13 cellular contexts compared by ENCODE assay signal in the genomic region with DNA sequence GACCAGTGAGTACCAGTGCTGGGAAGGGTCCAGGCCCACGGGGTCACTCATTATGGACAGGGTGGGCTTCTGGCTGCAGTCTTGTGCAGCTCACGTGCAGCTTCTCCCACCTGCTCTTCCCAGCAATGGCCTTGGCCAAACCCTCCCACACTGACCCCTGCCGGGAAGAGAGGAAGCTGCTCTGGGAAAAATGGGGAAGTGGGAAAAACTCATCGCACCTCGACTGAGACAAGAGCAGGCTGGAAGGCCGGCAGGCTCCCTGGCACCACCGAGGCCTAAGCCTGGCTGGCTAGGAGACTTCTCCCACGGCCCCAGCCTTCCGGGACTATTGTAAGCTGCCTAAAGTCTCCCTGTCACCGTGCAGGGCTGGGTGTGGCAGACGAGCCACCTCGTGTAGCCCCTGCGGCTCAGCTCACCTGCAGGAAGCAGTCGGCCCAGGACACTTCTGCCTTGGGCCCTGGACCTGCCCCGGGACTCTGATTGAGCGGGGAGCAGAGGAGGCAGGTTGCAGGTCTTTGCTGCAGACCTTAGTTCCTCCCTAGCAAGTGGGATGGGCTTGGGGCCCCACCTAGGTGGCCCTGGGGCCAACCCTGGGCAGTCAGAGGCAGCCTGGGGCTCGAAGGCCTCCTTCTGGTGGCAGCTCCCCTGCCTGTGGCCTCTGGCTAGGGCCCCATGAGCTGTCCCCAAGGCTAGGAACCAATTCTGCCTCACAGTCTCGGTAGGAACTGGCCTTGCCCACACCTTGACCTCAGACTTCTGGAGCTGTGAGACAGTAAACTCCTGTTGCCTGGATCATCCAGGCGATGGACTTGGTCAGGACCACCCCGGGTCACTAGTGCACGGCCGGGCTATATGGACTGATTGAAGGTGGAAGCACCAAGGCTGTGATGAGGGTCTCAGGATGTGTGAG. TPM values are rescaled to one million over a fixed set of nuclear protein-coding genes. Genes with fewer than 3 reads are reported as not detected.
A peak's percentile ranks its signal among the peaks of the same experiment; 100 is the strongest.
DNase-seq lines count a peak whose midpoint lies in the region; ATAC-seq and TF ChIP-seq lines count a peak whose summit lies in the region.
"Had no signal": no experiment of that assay in that cellular context is flagged by ENCODE, and none has a peak within 500 bp of the region (broad histone marks: within the 10 kb centered on the region; RNA-seq: fewer than 3 reads in every experiment).

No MANE protein-coding gene starts in this region.

- no peaks in the 10 kb centered on the region for H3K36me3 ChIP-seq in naive thymus-derived CD4-positive, alpha-beta T cell (ENCODE audit: control insufficient read depth in 2 of 3, insufficient read depth in 3 of 3, low read length in 3 of 3)
- H3K36me3 ChIP-seq: thyroid gland had no signal

- no peaks in the 10 kb centered on the region for H3K9me3 Mint-ChIP-seq in MCF 10A (ENCODE audit: unreplicated experiment)
- H3K9me3 Mint-ChIP-seq in naive thymus-derived CD4-positive, alpha-beta T cell = no peaks in the 10 kb centered on the region
- H3K9me3 Mint-ChIP-seq: CD8-positive, alpha-beta memory T cell had no signal

- no TSS peak for BruUV-seq in MCF 10A (replicated peaks; lab: Mats Ljungman, UMichigan)

- no peak overlapping the region for H3K27ac ChIP-seq in naive thymus-derived CD4-positive, alpha-beta T cell (ENCODE audit: low read depth, low read length)
- H3K27ac ChIP-seq: thyroid gland had no signal

- peaks cover 11% of the 10 kb centered on the region for H3K27me3 Mint-ChIP-seq in MCF 10A (ENCODE audit: insufficient read depth, unreplicated experiment)
- peaks cover 0 to 14% (median 5%) of the 10 kb centered on the region in 5 donors for H3K27me3 Mint-ChIP-seq in naive thymus-derived CD4-positive, alpha-beta T cell

- in situ Hi-C loops in ACHN (cut with HindIII; ENCODE audit: low pct_ligation_motif_present, low pct_unique_long_range_greater_than_20kb, low sequenced_read_pairs) = no loop called here

- no peaks in the 10 kb centered on the region for H3K27me3 ChIP-seq in naive thymus-derived CD4-positive, alpha-beta T cell (ENCODE audit: control insufficient read depth in 2 of 2, insufficient read depth in 2 of 2, low read length in 2 of 2)
- H3K27me3 ChIP-seq: thyroid gland had no signal

- CTCF ChIA-PET in MCF 10A (lab: Yijun Ruan, JAX) = interaction anchor here (0.6 to 1.1 kb wide), 3 partner anchors 31 to 1204 kb away, joined by 4 to 5 read pairs (median 4); no protein-coding TSS in a partner anchor
- CTCF ChIA-PET in naive thymus-derived CD4-positive, alpha-beta T cell (lab: Charles Lee) = no interaction called here

- peak; percentile 19 for DNase-seq in ACHN
- peak; percentile 35 for DNase-seq in HT-29 (ENCODE audit: low spot score)
- peak; percentile 52 for DNase-seq in MCF 10A (ENCODE audit: unreplicated experiment)
- DNase-seq in left kidney (ENCODE audit: low read depth, low spot score) = peak; percentile 78
- DNase-seq in naive thymus-derived CD4-positive, alpha-beta T cell = no peak
- no peak for DNase-seq in hippocampal formation (lab: John Stamatoyannopoulos, UW)
- DNase-seq: activated CD4-positive, alpha-beta T cell treated with anti-CD3 and anti-CD28 coated beads for 36 hours; anterior cingulate cortex; stimulated activated CD4-positive, alpha-beta T cell treated with anti-CD3 and anti-CD28 coated beads, Interleukin-15, amount 100 ng/mL, for 24 hours had no signal

- ATAC-seq in naive thymus-derived CD4-positive, alpha-beta T cell = no peak
- ATAC-seq in GM18858 (IDR thresholded peaks at IDR 0.05; ENCODE audit: unreplicated experiment) (no peak), GM18519 (IDR thresholded peaks at IDR 0.05; ENCODE audit: low FRiP score, unreplicated experiment) (no peak)
- ATAC-seq: activated CD4-positive, alpha-beta T cell treated with anti-CD3 and anti-CD28 coated beads for 36 hours had no signal

- POLR2A ChIA-PET in MCF 10A (lab: Yijun Ruan, JAX) = interaction anchor here (0.8 kb wide), 1 partner anchor 26 kb away, joined by 3 read pairs; no protein-coding TSS in a partner anchor
- POLR2A ChIA-PET in naive thymus-derived CD4-positive, alpha-beta T cell (lab: Charles Lee) = interaction anchor here (1.1 kb wide), 1 partner anchor 10 kb away, joined by 3 read pairs; no protein-coding TSS in a partner anchor

- H3K4me3 Mint-ChIP-seq in MCF 10A (ENCODE audit: unreplicated experiment) = no peak overlapping the region
- H3K4me3 Mint-ChIP-seq in naive thymus-derived CD4-positive, alpha-beta T cell = no peak overlapping the region
- H3K4me3 Mint-ChIP-seq: activated CD4-positive, alpha-beta T cell treated with anti-CD3 and anti-CD28 coated beads for 36 hours; CD8-positive, alpha-beta memory T cell had no signal

- H3K9me3 ChIP-seq in naive thymus-derived CD4-positive, alpha-beta T cell (ENCODE audit: control insufficient read depth in 2 of 3, low read length in 3 of 3) = no peaks in the 10 kb centered on the region
- H3K9me3 ChIP-seq: thyroid gland had no signal

- TF ChIP-seq CTCF in MCF 10A (IDR thresholded peaks at IDR 0.05; ENCODE audit: unreplicated experiment) = peak; percentile 42

- no peaks in the 10 kb centered on the region for H3K4me1 Mint-ChIP-seq in MCF 10A (ENCODE audit: insufficient read depth, unreplicated experiment)
- no peaks in the 10 kb centered on the region for H3K4me1 Mint-ChIP-seq in naive thymus-derived CD4-positive, alpha-beta T cell
- H3K4me1 Mint-ChIP-seq: activated CD4-positive, alpha-beta T cell treated with anti-CD3 and anti-CD28 coated beads for 36 hours; CD8-positive, alpha-beta memory T cell had no signal

- H3K27ac Mint-ChIP-seq in MCF 10A (ENCODE audit: low read depth, unreplicated experiment) = no peak overlapping the region
- H3K27ac Mint-ChIP-seq in naive thymus-derived CD4-positive, alpha-beta T cell = no peak overlapping the region
- H3K27ac Mint-ChIP-seq: activated CD4-positive, alpha-beta T cell treated with anti-CD3 and anti-CD28 coated beads for 36 hours; CD8-positive, alpha-beta memory T cell had no signal

- H3K36me3 Mint-ChIP-seq in MCF 10A (ENCODE audit: insufficient read depth, unreplicated experiment) = no peaks in the 10 kb centered on the region
- H3K36me3 Mint-ChIP-seq in naive thymus-derived CD4-positive, alpha-beta T cell = no peaks in the 10 kb centered on the region
- H3K36me3 Mint-ChIP-seq: CD8-positive, alpha-beta memory T cell had no signal

- H3K4me3 ChIP-seq in naive thymus-derived CD4-positive, alpha-beta T cell (ENCODE audit: low read length) = no peak overlapping the region
- H3K4me3 ChIP-seq: thyroid gland had no signal

- H3K4me1 ChIP-seq in naive thymus-derived CD4-positive, alpha-beta T cell (ENCODE audit: control insufficient read depth in 2 of 2, insufficient read depth in 2 of 2, low read length in 2 of 2) = no peaks in the 10 kb centered on the region
- H3K4me1 ChIP-seq: thyroid gland had no signal

- intact Hi-C loops in MCF 10A (cut with micrococcal nuclease) = loop anchor here (1.0 kb wide), 2 partner anchors 72 to 85 kb away; no protein-coding TSS in a partner anchor
- intact Hi-C loops in naive thymus-derived CD4-positive, alpha-beta T cell (cut with micrococcal nuclease) = no loop called here

RNA-seq across cellular contexts. Expression of gene MRGPRG, which starts 23.1 kb away (rescaled TPM):
- not detected in 2 replicates for total RNA-seq in HT-29 (2014; rRNA removed; shearing (Covaris generic))
- total RNA-seq in MCF 10A (2022) = not detected in 2 replicates
- total RNA-seq in naive thymus-derived CD4-positive, alpha-beta T cell = not detected
- not detected for polyA plus RNA-seq in naive thymus-derived CD4-positive, alpha-beta T cell
- total RNA-seq: activated CD4-positive, alpha-beta T cell treated with anti-CD3 and anti-CD28 coated beads for 36 hours; CD8-positive, alpha-beta memory T cell; thyroid gland had no signal
- polyA plus RNA-seq: CD8-positive, alpha-beta memory T cell had no signal

RNA-seq across cellular contexts. Expression of gene OSBPL5, which starts 30.4 kb away (rescaled TPM):
- total RNA-seq in HT-29 (2014; rRNA removed; shearing (Covaris generic)) = 93.1 and 106 TPM in 2 replicates
- 85.7 and 115 TPM in 2 replicates for total RNA-seq in MCF 10A (2022)
- total RNA-seq in naive thymus-derived CD4-positive, alpha-beta T cell = 10 to 100 TPM in 2 of 5 experiments, 1 to 10 TPM in 3; 3.7 to 76.7 (median 6.5) TPM
- polyA plus RNA-seq in naive thymus-derived CD4-positive, alpha-beta T cell = 1 to 10 TPM in 1 of 2 donors, under 1 TPM in 1; 0.51 to 2.7 TPM

RNA-seq across cellular contexts. Expression of gene MRGPRE, which starts 36.7 kb away (rescaled TPM):
- total RNA-seq in HT-29 (2014; rRNA removed; shearing (Covaris generic)) = 0.36 TPM in 1 of 2 replicates, not detected in the other
- total RNA-seq in MCF 10A (2022) = not detected in 2 replicates
- not detected for total RNA-seq in naive thymus-derived CD4-positive, alpha-beta T cell
- polyA plus RNA-seq in naive thymus-derived CD4-positive, alpha-beta T cell = not detected
- total RNA-seq: activated CD4-positive, alpha-beta T cell treated with anti-CD3 and anti-CD28 coated beads for 36 hours; CD8-positive, alpha-beta memory T cell had no signal
- polyA plus RNA-seq: CD8-positive, alpha-beta memory T cell had no signal

Comparison
In these comparisons a context has a peak if more than half of its experiments do, and no peak if none do; other contexts are left out.
1. DNase-seq: peak in ACHN (single experiment), HT-29 (single experiment), MCF 10A (single experiment) and left kidney (single experiment); none in naive thymus-derived CD4-positive, alpha-beta T cell (0 of 9) and hippocampal formation (0 of 2).